6 cellular contexts compared by ENCODE assay signal in genomic region chr17:81868674-81869220, GRCh38. TPM values are rescaled to one million over a fixed set of nuclear protein-coding genes. Genes with fewer than 3 reads are reported as not detected.
A peak's percentile ranks its signal among the peaks of the same experiment; 100 is the strongest.
DNase-seq lines count a peak whose midpoint lies in the region; ATAC-seq and TF ChIP-seq lines count a peak whose summit lies in the region.

No MANE protein-coding gene starts in this region.

- peaks cover 11 to 22% of the 10 kb centered on the region in 2 experiments; a peak in 3 of 4 replicates for H3K36me3 ChIP-seq in HCT116 (ENCODE audit: control insufficient read depth in 1 of 2, insufficient read depth in 2 of 2, low read length in 2 of 2)

- no peak overlapping the region for H2AFZ ChIP-seq in HCT116 (ENCODE audit: low read depth, low read length, poor library complexity, severe bottlenecking)

- TF ChIP-seq POLR2A in HCT116 (IDR thresholded peaks at IDR 0.05; ENCODE audit: borderline replicate concordance, extremely low read depth, insufficient read depth, insufficient read length): no peak

- H3K36me3 Mint-ChIP-seq in activated CD8-positive, alpha-beta T cell treated with anti-CD3 and anti-CD28 coated beads for 36 hours (ENCODE audit: low read depth): peaks cover 40% of the 10 kb centered on the region

- TSS peak; percentile 67 for BruUV-seq in HCT116 (replicated peaks; lab: Mats Ljungman, UMichigan)

- peak overlapping the region; percentile 86 for H3K4me2 ChIP-seq in HCT116 (ENCODE audit: low read length)

- TF ChIP-seq RAD21 in HCT116 (IDR thresholded peaks at IDR 0.05; ENCODE audit: low read depth): no peak

- TF ChIP-seq CTCF in HCT116 (IDR thresholded peaks at IDR 0.05 in 2 of 3, conservative IDR thresholded peaks at IDR 0.05 in 1 of 3; ENCODE audit: borderline replicate concordance in 1 of 3, insufficient read depth in 1 of 3, low read depth in 2 of 3, low read length in 2 of 3): no peak
- no peak for TF ChIP-seq CTCF in activated CD8-positive, alpha-beta T cell treated with anti-CD3 and anti-CD28 coated beads for 36 hours (IDR thresholded peaks at IDR 0.05)

- H3K27ac Mint-ChIP-seq in activated CD8-positive, alpha-beta T cell treated with anti-CD3 and anti-CD28 coated beads for 36 hours: peak overlapping the region; percentile 67

- H3K9ac ChIP-seq in HCT116 (ENCODE audit: low read length): peak overlapping the region; percentile 99

- intact Hi-C loops in HCT116 (cut with micrococcal nuclease): loop anchor here (1.0 kb wide), 1 partner anchor 153 kb away; no protein-coding TSS in a partner anchor
- intact Hi-C loops in activated CD8-positive, alpha-beta T cell treated with anti-CD3 and anti-CD28 coated beads for 36 hours (cut with micrococcal nuclease): no loop called here

- ATAC-seq in HCT116 (peak; percentile 35), HG02588 (IDR thresholded peaks at IDR 0.05; ENCODE audit: unreplicated experiment) (no peak), HG03520 (IDR thresholded peaks at IDR 0.05; ENCODE audit: unreplicated experiment) (no peak)
- no peak for ATAC-seq in activated CD8-positive, alpha-beta T cell treated with anti-CD3 and anti-CD28 coated beads for 36 hours

- no peaks in the 10 kb centered on the region for H3K9me3 ChIP-seq in HCT116 (ENCODE audit: control insufficient read depth in 1 of 2, insufficient read depth in 1 of 2, low read depth in 1 of 2, low read length in 2 of 2)

- H3K9me3 Mint-ChIP-seq in activated CD8-positive, alpha-beta T cell treated with anti-CD3 and anti-CD28 coated beads for 36 hours: no peaks in the 10 kb centered on the region

- H3K27ac ChIP-seq in HCT116 (ENCODE audit: low read depth, low read length): peak overlapping the region; percentile 99

- H3K4me1 Mint-ChIP-seq in activated CD8-positive, alpha-beta T cell treated with anti-CD3 and anti-CD28 coated beads for 36 hours (ENCODE audit: low read depth): peaks cover 38% of the 10 kb centered on the region

- H3K4me3 Mint-ChIP-seq in activated CD8-positive, alpha-beta T cell treated with anti-CD3 and anti-CD28 coated beads for 36 hours: peak overlapping the region; percentile 88

- no peaks in the 10 kb centered on the region for H3K27me3 Mint-ChIP-seq in activated CD8-positive, alpha-beta T cell treated with anti-CD3 and anti-CD28 coated beads for 36 hours

- POLR2A ChIA-PET in HCT116 (lab: Charles Lee): interaction anchor here (1.2 to 1.6 kb wide), 4 partner anchors 8 to 152 kb away, joined by 3 to 4 read pairs (median 3); partner anchors contain the start of gene P4HB
- POLR2A ChIA-PET in activated CD8-positive, alpha-beta T cell treated with anti-CD3 and anti-CD28 coated beads for 36 hours (lab: Charles Lee): interaction anchor here (1.0 to 7.3 kb wide), 9 partner anchors 8 to 202 kb away, joined by 3 to 73 read pairs (median 10); partner anchors contain the start of genes ALYREF, ANAPC11, CCDC137 and MCRIP1

- H3K4me1 ChIP-seq in HCT116 (ENCODE audit: control insufficient read depth in 1 of 2, insufficient read depth in 2 of 2, low read length in 2 of 2): peaks cover 44 to 83% of the 10 kb centered on the region in 2 experiments

- RAD21 ChIA-PET in HCT116 (lab: Charles Lee; ENCODE audit: low non-redundant PET in 1 of 2, low total read pairs in 2 of 2, uncharacterized antibody in 2 of 2, unreplicated experiment in 2 of 2): no interaction called here

- CTCF ChIA-PET in HCT116 (lab: Charles Lee): interaction anchor here (0.7 to 2.7 kb wide), 6 partner anchors 8 to 169 kb away, joined by 3 to 27 read pairs (median 4); partner anchors contain the start of genes CENPX, DCXR, LRRC45 and MAFG
- CTCF ChIA-PET in activated CD8-positive, alpha-beta T cell treated with anti-CD3 and anti-CD28 coated beads for 36 hours (lab: Charles Lee): interaction anchor here (0.9 to 2.2 kb wide), 12 partner anchors 9 to 236 kb away, joined by 3 to 13 read pairs (median 4); partner anchors contain the start of genes ARL16, CENPX, HGS and LRRC45

- no peaks in the 10 kb centered on the region for H3K9me2 ChIP-seq in HCT116 (ENCODE audit: insufficient read depth)

- peaks cover 7% of the 10 kb centered on the region; the same call in 1 of the 2 replicates for H4K20me1 ChIP-seq in HCT116 (ENCODE audit: insufficient read depth)

- peak; percentile 84 for DNase-seq in HCT116 (ENCODE audit: low read depth, low spot score)
- peak; percentile 38 for DNase-seq in activated CD8-positive, alpha-beta T cell treated with anti-CD3 and anti-CD28 coated beads for 36 hours
- peak; percentile 39 to 58 for DNase-seq in lung microvascular endothelial cell (ENCODE audit: low read depth in 2 of 2)
- no peak for DNase-seq in medulla oblongata (ENCODE audit: extremely low spot score)

- H3K4me3 ChIP-seq in HCT116 (replicated peaks in 1 of 2; ENCODE audit: low read depth in 1 of 2, low read length in 2 of 2): peak overlapping the region; percentile 71 to 95

- peaks cover 59% of the 10 kb centered on the region for H3K79me2 ChIP-seq in HCT116 (ENCODE audit: insufficient read depth, low read length)

- no peaks in the 10 kb centered on the region for H3K27me3 ChIP-seq in HCT116 (ENCODE audit: insufficient read depth, low read length)

TF ChIP-seq in HCT116, 20 proteins besides CTCF, POLR2A, EP300 and RAD21:
- TF ChIP-seq ZBTB33 (IDR thresholded peaks at IDR 0.05; ENCODE audit: extremely low read depth, insufficient replicate concordance, low read length) (peak; percentile 16), ATF3 (IDR thresholded peaks at IDR 0.05) (no peak), CBX3 (IDR thresholded peaks at IDR 0.05; ENCODE audit: low read depth) (no peak), TCF7L2 (IDR thresholded peaks at IDR 0.05; ENCODE audit: borderline replicate concordance, extremely low read depth, insufficient read depth, insufficient read length) (no peak), SP1 (IDR thresholded peaks at IDR 0.05; ENCODE audit: low read depth) (no peak), ELF1 (IDR thresholded peaks at IDR 0.05; ENCODE audit: borderline replicate concordance, low read depth) (no peak), POLR2AphosphoS5 (IDR thresholded peaks at IDR 0.05; ENCODE audit: low read depth, low read length) (peak; percentile 94), EGR1 (IDR thresholded peaks at IDR 0.05; ENCODE audit: low read depth) (no peak), ZFX (IDR thresholded peaks at IDR 0.05) (no peak)

RNA-seq across cellular contexts. Expression of gene ARHGDIA, which starts 2.4 kb away (rescaled TPM):
- total RNA-seq in HCT116 (2021; ENCODE audit: unreplicated experiment): 554 TPM
- 393 and 453 TPM in 2 replicates for polyA plus RNA-seq in HCT116 (2012)
- total RNA-seq in activated CD8-positive, alpha-beta T cell treated with anti-CD3 and anti-CD28 coated beads for 36 hours: 100 to 1,000 TPM; 450 to 470 TPM
- total RNA-seq in lung microvascular endothelial cell: 91.7 and 92.9 TPM in 2 replicates

RNA-seq across cellular contexts. Expression of gene P4HB, which starts 8.4 kb away (rescaled TPM):
- total RNA-seq in HCT116 (2021; ENCODE audit: unreplicated experiment) (1,043 TPM), lung microvascular endothelial cell (504 and 688 TPM in 2 replicates)
- 1,480 and 1,509 TPM in 2 replicates for polyA plus RNA-seq in HCT116 (2012)
- 100 to 1,000 TPM; 408 to 434 TPM for total RNA-seq in activated CD8-positive, alpha-beta T cell treated with anti-CD3 and anti-CD28 coated beads for 36 hours

RNA-seq across cellular contexts. Expression of gene ALYREF, which starts 22.6 kb away (rescaled TPM):
- total RNA-seq in HCT116 (2021; ENCODE audit: unreplicated experiment) (280 TPM), lung microvascular endothelial cell (107 and 136 TPM in 2 replicates)
- polyA plus RNA-seq in HCT116 (2012): 200 and 207 TPM in 2 replicates
- total RNA-seq in activated CD8-positive, alpha-beta T cell treated with anti-CD3 and anti-CD28 coated beads for 36 hours: 100 to 1,000 TPM; 241 TPM

RNA-seq across cellular contexts. Expression of gene ANAPC11, which starts 22.8 kb away (rescaled TPM):
- 208 TPM for total RNA-seq in HCT116 (2021; ENCODE audit: unreplicated experiment)
- polyA plus RNA-seq in HCT116 (2012): 367 and 443 TPM in 2 replicates
- total RNA-seq in activated CD8-positive, alpha-beta T cell treated with anti-CD3 and anti-CD28 coated beads for 36 hours: 100 to 1,000 TPM; 122 to 130 TPM
- 102 and 112 TPM in 2 replicates for total RNA-seq in lung microvascular endothelial cell

RNA-seq across cellular contexts. Expression of gene NPB, which starts 33.3 kb away (rescaled TPM):
- total RNA-seq in HCT116 (2021; ENCODE audit: unreplicated experiment) (1.2 TPM), lung microvascular endothelial cell (under 0.01 TPM in 1 of 2 replicates, not detected in the other)
- 0.56 and 0.90 TPM in 2 replicates for polyA plus RNA-seq in HCT116 (2012)
- under 1 TPM in 1 of 2 experiments, not detected in 1; 0.18 TPM for total RNA-seq in activated CD8-positive, alpha-beta T cell treated with anti-CD3 and anti-CD28 coated beads for 36 hours
